ENCODE assay signal across 17 cellular contexts in the genomic region with DNA sequence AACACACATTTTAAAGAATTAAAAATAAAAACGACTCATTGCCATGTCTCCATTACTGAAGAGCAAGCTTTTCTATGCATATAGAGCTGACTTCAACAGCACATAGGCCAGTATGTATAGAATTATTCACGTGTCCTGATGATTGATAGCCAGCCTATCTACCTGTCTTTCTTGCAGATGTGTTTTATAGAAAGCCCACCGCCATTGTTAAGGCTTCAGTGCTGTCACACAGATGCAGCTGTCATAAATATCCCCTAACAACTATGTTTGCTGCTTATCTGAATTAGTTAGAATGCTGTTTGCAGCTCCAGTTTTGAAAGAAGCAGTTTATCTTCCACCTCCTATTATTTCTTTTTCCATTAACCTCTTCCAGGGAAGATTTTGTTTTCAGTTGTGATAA.
"Had no signal": no experiment of that assay in that cellular context is flagged by ENCODE, and none has a peak within 500 bp of the region (broad histone marks: within the 10 kb centered on the region; RNA-seq: fewer than 3 reads in every experiment).

No MANE protein-coding gene starts in this region.

- H3K4me3 Mint-ChIP-seq: activated CD4-positive, alpha-beta memory T cell treated with anti-CD3 and anti-CD28 coated beads for 36 hours; activated naive CD8-positive, alpha-beta T cell; activated T-helper 1 cell treated with anti-CD3 and anti-CD28 coated beads, Interleukin-12 subunit alpha, Interleukin-12 subunit beta, Interleukin-2, Interleukin-4 antibody, amounts not matched to agents 30 ng/mL and 10 ng/mL and 1 ng/mL, durations not matched to agents 14 hours and 24 hours and 36 hours; mesothelial cell of epicardium; natural killer cell treated with Interleukin-12 subunit alpha and Interleukin-12 subunit beta and Interleukin-15 and Interleukin-18, amount 100 ng/mL, for 72 hours; stimulated activated memory B cell treated with anti-CD40 and anti-IgM and Interleukin-4, amounts not matched to agents 10 μg/mL and 1 μg/mL and 100 μg/mL, for 72 hours; type B pancreatic cell had no signal

- H3K9me3 Mint-ChIP-seq: activated CD4-positive, alpha-beta memory T cell treated with anti-CD3 and anti-CD28 coated beads for 36 hours; activated T-helper 1 cell treated with anti-CD3 and anti-CD28 coated beads, Interleukin-12 subunit alpha, Interleukin-12 subunit beta, Interleukin-2, Interleukin-4 antibody, amounts not matched to agents 30 ng/mL and 10 ng/mL and 1 ng/mL, durations not matched to agents 14 hours and 24 hours and 36 hours; mesothelial cell of epicardium; natural killer cell treated with Interleukin-12 subunit alpha and Interleukin-12 subunit beta and Interleukin-15 and Interleukin-18, amount 100 ng/mL, for 72 hours; stimulated activated memory B cell treated with anti-CD40 and anti-IgM and Interleukin-4, amounts not matched to agents 10 μg/mL and 1 μg/mL and 100 μg/mL, for 72 hours; type B pancreatic cell had no signal

- H3K27ac Mint-ChIP-seq: activated CD4-positive, alpha-beta memory T cell treated with anti-CD3 and anti-CD28 coated beads for 36 hours; activated naive CD8-positive, alpha-beta T cell; activated T-helper 1 cell treated with anti-CD3 and anti-CD28 coated beads, Interleukin-12 subunit alpha, Interleukin-12 subunit beta, Interleukin-2, Interleukin-4 antibody, amounts not matched to agents 30 ng/mL and 10 ng/mL and 1 ng/mL, durations not matched to agents 14 hours and 24 hours and 36 hours; mesothelial cell of epicardium; natural killer cell treated with Interleukin-12 subunit alpha and Interleukin-12 subunit beta and Interleukin-15 and Interleukin-18, amount 100 ng/mL, for 72 hours; stimulated activated memory B cell treated with anti-CD40 and anti-IgM and Interleukin-4, amounts not matched to agents 10 μg/mL and 1 μg/mL and 100 μg/mL, for 72 hours; type B pancreatic cell had no signal

- ATAC-seq: heart right ventricle; left lung; natural killer cell treated with Interleukin-12 subunit alpha and Interleukin-12 subunit beta and Interleukin-15 and Interleukin-18, amount 100 ng/mL, for 72 hours; stimulated activated memory B cell treated with anti-CD40 and anti-IgM and Interleukin-4, amounts not matched to agents 10 μg/mL and 1 μg/mL and 100 μg/mL, for 72 hours had no signal

- H3K4me1 Mint-ChIP-seq: stimulated activated memory B cell treated with anti-CD40 and anti-IgM and Interleukin-4, amounts not matched to agents 10 μg/mL and 1 μg/mL and 100 μg/mL, for 72 hours had no signal

- H3K27me3 Mint-ChIP-seq: stimulated activated memory B cell treated with anti-CD40 and anti-IgM and Interleukin-4, amounts not matched to agents 10 μg/mL and 1 μg/mL and 100 μg/mL, for 72 hours; type B pancreatic cell had no signal

- DNase-seq: activated CD4-positive, alpha-beta memory T cell treated with anti-CD3 and anti-CD28 coated beads for 36 hours; activated T-cell treated with anti-CD3 and anti-CD28 coated beads for 4 hours; effector memory CD4-positive, alpha-beta T cell; esophagus squamous epithelium; heart right ventricle; left lung; nucleus accumbens; retina; spleen; stimulated activated CD4-positive, alpha-beta T cell treated with anti-CD3 and anti-CD28 coated beads, Interleukin-4, amount 100 ng/mL, for 4 hours; testis had no signal

- H3K36me3 Mint-ChIP-seq: activated CD4-positive, alpha-beta memory T cell treated with anti-CD3 and anti-CD28 coated beads for 36 hours; activated naive CD8-positive, alpha-beta T cell; mesothelial cell of epicardium; natural killer cell treated with Interleukin-12 subunit alpha and Interleukin-12 subunit beta and Interleukin-15 and Interleukin-18, amount 100 ng/mL, for 72 hours; stimulated activated memory B cell treated with anti-CD40 and anti-IgM and Interleukin-4, amounts not matched to agents 10 μg/mL and 1 μg/mL and 100 μg/mL, for 72 hours; type B pancreatic cell had no signal
